1 cellular context compared by ENCODE assay signal in genomic region chrX:150690126-150690525, GRCh38.
TF ChIP-seq lines count a peak whose summit lies in the region.

No MANE protein-coding gene starts in this region.

TF ChIP-seq in HCT116, 20 proteins besides CTCF, POLR2A, EP300 and RAD21 (continued from another document):
- TF ChIP-seq POLR2AphosphoS5 (IDR thresholded peaks at IDR 0.05; ENCODE audit: low read depth, low read length) (no peak), SIN3A (IDR thresholded peaks at IDR 0.05; ENCODE audit: low read depth) (no peak), MAX (IDR thresholded peaks at IDR 0.05) (no peak), TCF7L2 (IDR thresholded peaks at IDR 0.05; ENCODE audit: borderline replicate concordance, extremely low read depth, insufficient read depth, insufficient read length) (no peak), CEBPB (IDR thresholded peaks at IDR 0.05; ENCODE audit: low read depth) (no peak), ELF1 (IDR thresholded peaks at IDR 0.05; ENCODE audit: borderline replicate concordance, low read depth) (no peak), EZH2phosphoT487 (IDR thresholded peaks at IDR 0.05; ENCODE audit: borderline replicate concordance) (no peak), YY1 (IDR thresholded peaks at IDR 0.05; ENCODE audit: extremely low read depth, insufficient replicate concordance, low read depth, low read length) (peak; percentile 62), EGR1 (IDR thresholded peaks at IDR 0.05; ENCODE audit: low read depth) (no peak), SP1 (IDR thresholded peaks at IDR 0.05; ENCODE audit: low read depth) (peak; percentile 30; the same call in 1 of the 2 replicates), ZFX (IDR thresholded peaks at IDR 0.05) (no peak)
